ENCODE assay signal across 1 cellular context in the genomic region with DNA sequence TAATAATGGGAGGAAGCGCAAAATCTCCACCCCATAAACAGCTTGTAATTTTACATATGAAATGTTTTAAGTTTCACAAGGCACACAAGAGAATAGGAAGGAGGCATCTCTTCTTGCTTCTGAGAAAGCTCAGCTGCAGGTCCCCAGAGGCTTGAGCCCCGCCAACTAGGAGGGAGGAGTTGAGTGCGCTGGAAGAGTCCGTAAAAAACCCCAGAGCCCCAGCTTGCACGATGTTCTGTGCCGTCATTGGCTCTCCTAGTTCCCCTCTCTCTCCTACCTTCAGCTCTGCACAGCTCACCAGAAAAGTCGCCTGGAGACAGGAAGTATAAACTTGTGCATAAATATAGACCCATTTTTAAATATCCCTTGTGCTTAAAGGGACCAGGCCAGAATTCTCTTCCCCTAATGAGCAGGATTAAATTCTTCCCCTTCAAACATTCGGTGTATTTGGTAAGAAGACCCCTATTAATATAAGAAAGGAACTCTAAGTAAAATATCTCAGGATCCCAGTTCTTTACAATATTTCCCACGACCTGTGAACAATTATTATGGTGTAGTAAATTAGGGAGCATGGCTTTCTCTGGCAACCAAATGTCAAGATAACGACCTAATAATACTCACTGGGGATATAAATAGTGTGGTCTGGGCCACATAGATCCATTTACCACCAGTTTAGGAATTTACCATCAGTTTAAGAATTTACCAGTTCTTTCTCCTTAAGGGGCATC.
A peak's percentile ranks its signal among the peaks of the same experiment; 100 is the strongest.
TF ChIP-seq lines count a peak whose summit lies in the region.

No MANE protein-coding gene starts in this region.

TF ChIP-seq in GM12878, 131 proteins besides CTCF, POLR2A, EP300 and RAD21 (continued from another document and continues in another):
- TF ChIP-seq, protein P1, sequence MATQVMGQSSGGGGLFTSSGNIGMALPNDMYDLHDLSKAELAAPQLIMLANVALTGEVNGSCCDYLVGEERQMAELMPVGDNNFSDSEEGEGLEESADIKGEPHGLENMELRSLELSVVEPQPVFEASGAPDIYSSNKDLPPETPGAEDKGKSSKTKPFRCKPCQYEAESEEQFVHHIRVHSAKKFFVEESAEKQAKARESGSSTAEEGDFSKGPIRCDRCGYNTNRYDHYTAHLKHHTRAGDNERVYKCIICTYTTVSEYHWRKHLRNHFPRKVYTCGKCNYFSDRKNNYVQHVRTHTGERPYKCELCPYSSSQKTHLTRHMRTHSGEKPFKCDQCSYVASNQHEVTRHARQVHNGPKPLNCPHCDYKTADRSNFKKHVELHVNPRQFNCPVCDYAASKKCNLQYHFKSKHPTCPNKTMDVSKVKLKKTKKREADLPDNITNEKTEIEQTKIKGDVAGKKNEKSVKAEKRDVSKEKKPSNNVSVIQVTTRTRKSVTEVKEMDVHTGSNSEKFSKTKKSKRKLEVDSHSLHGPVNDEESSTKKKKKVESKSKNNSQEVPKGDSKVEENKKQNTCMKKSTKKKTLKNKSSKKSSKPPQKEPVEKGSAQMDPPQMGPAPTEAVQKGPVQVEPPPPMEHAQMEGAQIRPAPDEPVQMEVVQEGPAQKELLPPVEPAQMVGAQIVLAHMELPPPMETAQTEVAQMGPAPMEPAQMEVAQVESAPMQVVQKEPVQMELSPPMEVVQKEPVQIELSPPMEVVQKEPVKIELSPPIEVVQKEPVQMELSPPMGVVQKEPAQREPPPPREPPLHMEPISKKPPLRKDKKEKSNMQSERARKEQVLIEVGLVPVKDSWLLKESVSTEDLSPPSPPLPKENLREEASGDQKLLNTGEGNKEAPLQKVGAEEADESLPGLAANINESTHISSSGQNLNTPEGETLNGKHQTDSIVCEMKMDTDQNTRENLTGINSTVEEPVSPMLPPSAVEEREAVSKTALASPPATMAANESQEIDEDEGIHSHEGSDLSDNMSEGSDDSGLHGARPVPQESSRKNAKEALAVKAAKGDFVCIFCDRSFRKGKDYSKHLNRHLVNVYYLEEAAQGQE (IDR thresholded peaks at IDR 0.05; ENCODE audit: low read depth, low read length) = no peak
- TF ChIP-seq YY1 (IDR thresholded peaks at IDR 0.05; ENCODE audit: low read depth, low read length) = 0 out of 2 replicates have a peak, but pooled peaks have one; percentile 35
- TF ChIP-seq, protein P2, sequence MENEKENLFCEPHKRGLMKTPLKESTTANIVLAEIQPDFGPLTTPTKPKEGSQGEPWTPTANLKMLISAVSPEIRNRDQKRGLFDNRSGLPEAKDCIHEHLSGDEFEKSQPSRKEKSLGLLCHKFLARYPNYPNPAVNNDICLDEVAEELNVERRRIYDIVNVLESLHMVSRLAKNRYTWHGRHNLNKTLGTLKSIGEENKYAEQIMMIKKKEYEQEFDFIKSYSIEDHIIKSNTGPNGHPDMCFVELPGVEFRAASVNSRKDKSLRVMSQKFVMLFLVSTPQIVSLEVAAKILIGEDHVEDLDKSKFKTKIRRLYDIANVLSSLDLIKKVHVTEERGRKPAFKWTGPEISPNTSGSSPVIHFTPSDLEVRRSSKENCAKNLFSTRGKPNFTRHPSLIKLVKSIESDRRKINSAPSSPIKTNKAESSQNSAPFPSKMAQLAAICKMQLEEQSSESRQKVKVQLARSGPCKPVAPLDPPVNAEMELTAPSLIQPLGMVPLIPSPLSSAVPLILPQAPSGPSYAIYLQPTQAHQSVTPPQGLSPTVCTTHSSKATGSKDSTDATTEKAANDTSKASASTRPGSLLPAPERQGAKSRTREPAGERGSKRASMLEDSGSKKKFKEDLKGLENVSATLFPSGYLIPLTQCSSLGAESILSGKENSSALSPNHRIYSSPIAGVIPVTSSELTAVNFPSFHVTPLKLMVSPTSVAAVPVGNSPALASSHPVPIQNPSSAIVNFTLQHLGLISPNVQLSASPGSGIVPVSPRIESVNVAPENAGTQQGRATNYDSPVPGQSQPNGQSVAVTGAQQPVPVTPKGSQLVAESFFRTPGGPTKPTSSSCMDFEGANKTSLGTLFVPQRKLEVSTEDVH (IDR thresholded peaks at IDR 0.05; ENCODE audit: low read depth, partially characterized antibody) = no peak
- no peak for TF ChIP-seq MTA2 (IDR thresholded peaks at IDR 0.05; ENCODE audit: low read depth)
- TF ChIP-seq SREBF2 (IDR thresholded peaks at IDR 0.05; ENCODE audit: low read length) = no peak
- TF ChIP-seq SMC3 (IDR thresholded peaks at IDR 0.05; ENCODE audit: borderline replicate concordance, low read length) = no peak; the same call in 1 of the 2 replicates
- TF ChIP-seq, protein P3, sequence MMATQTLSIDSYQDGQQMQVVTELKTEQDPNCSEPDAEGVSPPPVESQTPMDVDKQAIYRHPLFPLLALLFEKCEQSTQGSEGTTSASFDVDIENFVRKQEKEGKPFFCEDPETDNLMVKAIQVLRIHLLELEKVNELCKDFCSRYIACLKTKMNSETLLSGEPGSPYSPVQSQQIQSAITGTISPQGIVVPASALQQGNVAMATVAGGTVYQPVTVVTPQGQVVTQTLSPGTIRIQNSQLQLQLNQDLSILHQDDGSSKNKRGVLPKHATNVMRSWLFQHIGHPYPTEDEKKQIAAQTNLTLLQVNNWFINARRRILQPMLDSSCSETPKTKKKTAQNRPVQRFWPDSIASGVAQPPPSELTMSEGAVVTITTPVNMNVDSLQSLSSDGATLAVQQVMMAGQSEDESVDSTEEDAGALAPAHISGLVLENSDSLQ (IDR thresholded peaks at IDR 0.05) = no peak
- TF ChIP-seq STAT3 (IDR thresholded peaks at IDR 0.05; ENCODE audit: low read depth, low read length) = 0 out of 2 replicates have a peak, but pooled peaks have one; percentile 36
- TF ChIP-seq RELA (IDR thresholded peaks at IDR 0.05; ENCODE audit: borderline replicate concordance, partially characterized antibody) = no peak
- TF ChIP-seq PAX5 (IDR thresholded peaks at IDR 0.05; ENCODE audit: borderline replicate concordance, low read depth, low read length) = 0 out of 2 replicates have a peak, but pooled peaks have one; percentile 20
- no peak for TF ChIP-seq KLF5 (IDR thresholded peaks at IDR 0.05; ENCODE audit: partially characterized antibody)
- no peak for TF ChIP-seq RUNX3 (IDR thresholded peaks at IDR 0.05; ENCODE audit: low read length)
- TF ChIP-seq TAF1 (IDR thresholded peaks at IDR 0.05; ENCODE audit: borderline replicate concordance, low read depth, low read length) = no peak
- TF ChIP-seq ZZZ3 (IDR thresholded peaks at IDR 0.05; ENCODE audit: control insufficient read depth, insufficient read length, low read depth) = no peak
- no peak for TF ChIP-seq CBFB (IDR thresholded peaks at IDR 0.05; ENCODE audit: low read depth)
- no peak for TF ChIP-seq SIX5 (IDR thresholded peaks at IDR 0.05; ENCODE audit: low read depth, low read length, severe bottlenecking)
- peak; percentile 83 for TF ChIP-seq CREB1 (IDR thresholded peaks at IDR 0.05; ENCODE audit: low read depth)
- 0 out of 2 replicates have a peak, but pooled peaks have one; percentile 15 for TF ChIP-seq GABPA (IDR thresholded peaks at IDR 0.05; ENCODE audit: low read depth)
- TF ChIP-seq, protein P4, sequence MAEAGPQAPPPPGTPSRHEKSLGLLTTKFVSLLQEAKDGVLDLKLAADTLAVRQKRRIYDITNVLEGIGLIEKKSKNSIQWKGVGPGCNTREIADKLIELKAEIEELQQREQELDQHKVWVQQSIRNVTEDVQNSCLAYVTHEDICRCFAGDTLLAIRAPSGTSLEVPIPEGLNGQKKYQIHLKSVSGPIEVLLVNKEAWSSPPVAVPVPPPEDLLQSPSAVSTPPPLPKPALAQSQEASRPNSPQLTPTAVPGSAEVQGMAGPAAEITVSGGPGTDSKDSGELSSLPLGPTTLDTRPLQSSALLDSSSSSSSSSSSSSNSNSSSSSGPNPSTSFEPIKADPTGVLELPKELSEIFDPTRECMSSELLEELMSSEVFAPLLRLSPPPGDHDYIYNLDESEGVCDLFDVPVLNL (IDR thresholded peaks at IDR 0.05; ENCODE audit: low read depth, low read length) = no peak
- 0 out of 2 replicates have a peak, but pooled peaks have one; percentile 21 for TF ChIP-seq PML (IDR thresholded peaks at IDR 0.05; ENCODE audit: low read length)
- TF ChIP-seq TBL1XR1 (IDR thresholded peaks at IDR 0.05; ENCODE audit: low read depth, low read length) = no peak
- TF ChIP-seq CREM (IDR thresholded peaks at IDR 0.05; ENCODE audit: low read depth) = peak; percentile 33; the same call in 1 of the 2 replicates
- TF ChIP-seq LARP7 (IDR thresholded peaks at IDR 0.05) = no peak
- peak; percentile 55; the same call in 1 of the 3 replicates for TF ChIP-seq POU2F2 (IDR thresholded peaks at IDR 0.05; ENCODE audit: borderline replicate concordance, low read depth, low read length)
- TF ChIP-seq NFIC (IDR thresholded peaks at IDR 0.05; ENCODE audit: low read depth, low read length) = peak; percentile 62; the same call in 1 of the 2 replicates
- no peak for TF ChIP-seq SIN3A (IDR thresholded peaks at IDR 0.05; ENCODE audit: low read depth, low read length)
- no peak for TF ChIP-seq NFXL1 (IDR thresholded peaks at IDR 0.05; ENCODE audit: borderline replicate concordance)
- TF ChIP-seq ZNF207 (IDR thresholded peaks at IDR 0.05; ENCODE audit: borderline replicate concordance) = no peak
- peak; percentile 48; the same call in 1 of the 2 replicates for TF ChIP-seq ZNF384 (IDR thresholded peaks at IDR 0.05; ENCODE audit: borderline replicate concordance, low read depth, low read length)
- TF ChIP-seq, protein P5, sequence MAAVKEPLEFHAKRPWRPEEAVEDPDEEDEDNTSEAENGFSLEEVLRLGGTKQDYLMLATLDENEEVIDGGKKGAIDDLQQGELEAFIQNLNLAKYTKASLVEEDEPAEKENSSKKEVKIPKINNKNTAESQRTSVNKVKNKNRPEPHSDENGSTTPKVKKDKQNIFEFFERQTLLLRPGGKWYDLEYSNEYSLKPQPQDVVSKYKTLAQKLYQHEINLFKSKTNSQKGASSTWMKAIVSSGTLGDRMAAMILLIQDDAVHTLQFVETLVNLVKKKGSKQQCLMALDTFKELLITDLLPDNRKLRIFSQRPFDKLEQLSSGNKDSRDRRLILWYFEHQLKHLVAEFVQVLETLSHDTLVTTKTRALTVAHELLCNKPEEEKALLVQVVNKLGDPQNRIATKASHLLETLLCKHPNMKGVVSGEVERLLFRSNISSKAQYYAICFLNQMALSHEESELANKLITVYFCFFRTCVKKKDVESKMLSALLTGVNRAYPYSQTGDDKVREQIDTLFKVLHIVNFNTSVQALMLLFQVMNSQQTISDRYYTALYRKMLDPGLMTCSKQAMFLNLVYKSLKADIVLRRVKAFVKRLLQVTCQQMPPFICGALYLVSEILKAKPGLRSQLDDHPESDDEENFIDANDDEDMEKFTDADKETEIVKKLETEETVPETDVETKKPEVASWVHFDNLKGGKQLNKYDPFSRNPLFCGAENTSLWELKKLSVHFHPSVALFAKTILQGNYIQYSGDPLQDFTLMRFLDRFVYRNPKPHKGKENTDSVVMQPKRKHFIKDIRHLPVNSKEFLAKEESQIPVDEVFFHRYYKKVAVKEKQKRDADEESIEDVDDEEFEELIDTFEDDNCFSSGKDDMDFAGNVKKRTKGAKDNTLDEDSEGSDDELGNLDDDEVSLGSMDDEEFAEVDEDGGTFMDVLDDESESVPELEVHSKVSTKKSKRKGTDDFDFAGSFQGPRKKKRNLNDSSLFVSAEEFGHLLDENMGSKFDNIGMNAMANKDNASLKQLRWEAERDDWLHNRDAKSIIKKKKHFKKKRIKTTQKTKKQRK (IDR thresholded peaks at IDR 0.05; ENCODE audit: low read depth, low read length) = no peak
- no peak for TF ChIP-seq NRF1 (conservative IDR thresholded peaks at IDR 0.05; ENCODE audit: low read depth, low read length)
- no peak for TF ChIP-seq CBX5 (IDR thresholded peaks at IDR 0.05; ENCODE audit: low read depth)
- TF ChIP-seq, protein P6, sequence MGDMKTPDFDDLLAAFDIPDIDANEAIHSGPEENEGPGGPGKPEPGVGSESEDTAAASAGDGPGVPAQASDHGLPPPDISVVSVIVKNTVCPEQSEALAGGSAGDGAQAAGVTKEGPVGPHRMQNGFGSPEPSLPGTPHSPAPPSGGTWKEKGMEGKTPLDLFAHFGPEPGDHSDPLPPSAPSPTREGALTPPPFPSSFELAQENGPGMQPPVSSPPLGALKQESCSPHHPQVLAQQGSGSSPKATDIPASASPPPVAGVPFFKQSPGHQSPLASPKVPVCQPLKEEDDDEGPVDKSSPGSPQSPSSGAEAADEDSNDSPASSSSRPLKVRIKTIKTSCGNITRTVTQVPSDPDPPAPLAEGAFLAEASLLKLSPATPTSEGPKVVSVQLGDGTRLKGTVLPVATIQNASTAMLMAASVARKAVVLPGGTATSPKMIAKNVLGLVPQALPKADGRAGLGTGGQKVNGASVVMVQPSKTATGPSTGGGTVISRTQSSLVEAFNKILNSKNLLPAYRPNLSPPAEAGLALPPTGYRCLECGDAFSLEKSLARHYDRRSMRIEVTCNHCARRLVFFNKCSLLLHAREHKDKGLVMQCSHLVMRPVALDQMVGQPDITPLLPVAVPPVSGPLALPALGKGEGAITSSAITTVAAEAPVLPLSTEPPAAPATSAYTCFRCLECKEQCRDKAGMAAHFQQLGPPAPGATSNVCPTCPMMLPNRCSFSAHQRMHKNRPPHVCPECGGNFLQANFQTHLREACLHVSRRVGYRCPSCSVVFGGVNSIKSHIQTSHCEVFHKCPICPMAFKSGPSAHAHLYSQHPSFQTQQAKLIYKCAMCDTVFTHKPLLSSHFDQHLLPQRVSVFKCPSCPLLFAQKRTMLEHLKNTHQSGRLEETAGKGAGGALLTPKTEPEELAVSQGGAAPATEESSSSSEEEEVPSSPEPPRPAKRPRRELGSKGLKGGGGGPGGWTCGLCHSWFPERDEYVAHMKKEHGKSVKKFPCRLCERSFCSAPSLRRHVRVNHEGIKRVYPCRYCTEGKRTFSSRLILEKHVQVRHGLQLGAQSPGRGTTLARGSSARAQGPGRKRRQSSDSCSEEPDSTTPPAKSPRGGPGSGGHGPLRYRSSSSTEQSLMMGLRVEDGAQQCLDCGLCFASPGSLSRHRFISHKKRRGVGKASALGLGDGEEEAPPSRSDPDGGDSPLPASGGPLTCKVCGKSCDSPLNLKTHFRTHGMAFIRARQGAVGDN (IDR thresholded peaks at IDR 0.05) = no peak
- TF ChIP-seq ZNF622 (IDR thresholded peaks at IDR 0.05) = no peak
- no peak for TF ChIP-seq SREBF1 (IDR thresholded peaks at IDR 0.05; ENCODE audit: low read length)
- no peak for TF ChIP-seq RBBP5 (conservative IDR thresholded peaks at IDR 0.05)
